8 cellular contexts compared by ENCODE assay signal in the genomic region with DNA sequence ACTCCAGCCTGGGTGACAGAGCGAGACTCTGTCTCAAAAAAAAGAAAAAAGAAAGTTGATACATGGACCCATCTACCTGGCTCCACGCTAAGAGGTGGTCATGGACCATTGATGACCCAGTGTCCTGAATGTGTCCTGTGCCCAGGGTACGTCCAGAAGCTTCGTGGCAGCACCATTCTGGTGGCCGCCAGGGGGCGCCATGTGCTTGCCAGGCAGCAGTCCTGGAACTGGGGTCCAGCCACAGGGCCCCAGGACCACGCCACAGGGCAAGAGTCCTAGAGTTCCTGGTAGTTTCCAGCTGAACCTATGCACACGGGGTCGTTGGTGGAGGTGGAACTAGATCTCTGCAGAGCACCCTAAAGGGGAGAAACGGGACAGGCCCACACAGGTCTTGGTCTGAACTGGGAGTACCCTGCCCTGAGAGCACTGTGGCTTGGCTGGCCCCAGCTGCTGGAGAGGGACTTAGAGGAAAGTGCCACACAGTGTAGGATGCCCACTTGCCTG. TPM values are rescaled to one million over a fixed set of nuclear protein-coding genes. Genes with fewer than 3 reads are reported as not detected.
DNase-seq lines count a peak whose midpoint lies in the region; ATAC-seq and TF ChIP-seq lines count a peak whose summit lies in the region.

No MANE protein-coding gene starts in this region.

- H3K9me3 ChIP-seq in HAP-1 (no peaks in the 10 kb centered on the region), adipocyte (ENCODE audit: control insufficient read depth, low read length) (peaks cover 5% of the 10 kb centered on the region), right cardiac atrium (ENCODE audit: control insufficient read depth, low read length) (no peaks in the 10 kb centered on the region), gastrocnemius medialis (no peaks in the 10 kb centered on the region)

- DNase-seq in AG10803 (ENCODE audit: low read depth) (peak; percentile 56), HAP-1 (ENCODE audit: low spot score in 2 of 2) (peak; percentile 35 to 81), T-helper 1 cell (peak; percentile 51 to 67 (median 62)), adipocyte (ENCODE audit: low read depth) (peak; percentile 67), right cardiac atrium (peak; percentile 54 to 85 (median 78)), gastrocnemius medialis (no peak)

- H3K27ac ChIP-seq in right cardiac atrium (ENCODE audit: low read length) (no peak overlapping the region), gastrocnemius medialis (no peak overlapping the region)

- no peak overlapping the region for H3K9ac ChIP-seq in adipocyte (ENCODE audit: low read length)

- no peaks in the 10 kb centered on the region for H3K27me3 ChIP-seq in HAP-1 (ENCODE audit: low read depth)
- no peaks in the 10 kb centered on the region for H3K27me3 ChIP-seq in adipocyte (replicated peaks; ENCODE audit: control insufficient read depth, insufficient read depth, low read length)
- H3K27me3 ChIP-seq in right cardiac atrium (ENCODE audit: control insufficient read depth, insufficient read depth) = no peaks in the 10 kb centered on the region
- H3K27me3 ChIP-seq in gastrocnemius medialis = no peaks in the 10 kb centered on the region

- H3K36me3 ChIP-seq in HAP-1 (replicated peaks) (no peaks in the 10 kb centered on the region), adipocyte (ENCODE audit: control insufficient read depth, insufficient read depth, low read length, severe bottlenecking) (no peaks in the 10 kb centered on the region), gastrocnemius medialis (no peaks in the 10 kb centered on the region)

- intact Hi-C loops in right cardiac atrium (cut with DNase I) (no loop called here), gastrocnemius medialis (cut with DNase I; ENCODE audit: low total_unique reads) (no loop called here)

- H3K4me1 ChIP-seq in HAP-1 (peaks cover 3% of the 10 kb centered on the region; the same call in 1 of the 2 replicates), adipocyte (ENCODE audit: control insufficient read depth, insufficient read depth, low read length) (no peaks in the 10 kb centered on the region), right cardiac atrium (ENCODE audit: control insufficient read depth, insufficient read depth, low read length) (no peaks in the 10 kb centered on the region), gastrocnemius medialis (no peaks in the 10 kb centered on the region)

- TF ChIP-seq POLR2A in gastrocnemius medialis (IDR thresholded peaks at IDR 0.05) = no peak

- WGBS in right cardiac atrium = 19% methylated on average over 10 of the region's 10 CpGs

- TF ChIP-seq CTCF in AG10803 (conservative IDR thresholded peaks at IDR 0.05; ENCODE audit: low read length) (peak; percentile 78), gastrocnemius medialis (IDR thresholded peaks at IDR 0.05 in 4 of 5, conservative IDR thresholded peaks at IDR 0.05 in 1 of 5) (peak; percentile 13 to 61 (median 44))

- ATAC-seq in right cardiac atrium (peak; percentile 43 to 63), gastrocnemius medialis (no peak), HG02571 (IDR thresholded peaks at IDR 0.05; ENCODE audit: unreplicated experiment) (no peak), HG03139 (IDR thresholded peaks at IDR 0.05; ENCODE audit: unreplicated experiment) (no peak)

- H3K4me3 ChIP-seq in AG10803 (ENCODE audit: low read length) (no peak overlapping the region), HAP-1 (no peak overlapping the region), adipocyte (ENCODE audit: low read length) (no peak overlapping the region), right cardiac atrium (ENCODE audit: low read length) (no peak overlapping the region), gastrocnemius medialis (no peak overlapping the region)

- in situ Hi-C loops in HAP-1 (cut with MboI; ENCODE audit: low sequenced_read_pairs) (no loop called here), gastrocnemius medialis (cut with MboI; ENCODE audit: low sequenced_read_pairs in 4 of 4) (no loop called here)

RNA-seq across cellular contexts. Expression of gene FBXO27, which starts 19.9 kb away (rescaled TPM):
- total RNA-seq in right cardiac atrium (10 to 100 TPM; 18.4 to 26.4 (median 20.2) TPM), gastrocnemius medialis (1 to 10 TPM in 1 of 4 donors, under 1 TPM in 2, not detected in 1; 0.20 to 1.2 (median 0.52) TPM)
- 10.9 TPM for polyA plus RNA-seq in right cardiac atrium

RNA-seq across cellular contexts. Expression of gene ACP7, which starts 31.9 kb away (rescaled TPM):
- total RNA-seq in right cardiac atrium (not detected), gastrocnemius medialis (not detected)
- polyA plus RNA-seq in right cardiac atrium = not detected

Comparison
In these comparisons a context has a peak if more than half of its experiments do, and no peak if none do; other contexts are left out.
1. DNase-seq: peak in AG10803 (single experiment), HAP-1 (2 of 2), T-helper 1 cell (5 of 5), adipocyte (single experiment) and right cardiac atrium (3 of 3); none in gastrocnemius medialis (0 of 2).
2. ATAC-seq: peak in right cardiac atrium (2 of 2); none in gastrocnemius medialis (0 of 2), HG02571 (single experiment) and HG03139 (single experiment).
3. RNA of gene FBXO27, which starts 19.9 kb away (total RNA-seq): 18.4 to 26.4 TPM in right cardiac atrium; 0.20 to 1.2 TPM in gastrocnemius medialis; every median in the first group is over 4 times any median in the second.